ENCODE assay signal across 1 cellular context in genomic region chr15:59199775-59200465, GRCh38.
A peak's percentile ranks its signal among the peaks of the same experiment; 100 is the strongest.
TF ChIP-seq lines count a peak whose summit lies in the region.

No MANE protein-coding gene starts in this region.

TF ChIP-seq in IMR-90, 13 proteins besides CTCF, POLR2A, EP300 and RAD21 (continued from another document):
- no peak for TF ChIP-seq USF2 (IDR thresholded peaks at IDR 0.05; ENCODE audit: low read depth, low read length)
- TF ChIP-seq MAFK (IDR thresholded peaks at IDR 0.05; ENCODE audit: low read depth, low read length), result no peak
- no peak for TF ChIP-seq MXI1 (IDR thresholded peaks at IDR 0.05; ENCODE audit: borderline replicate concordance, low read depth, low read length)
- TF ChIP-seq CEBPB (IDR thresholded peaks at IDR 0.05; ENCODE audit: low read depth, low read length), result no peak
- TF ChIP-seq BHLHE40 (IDR thresholded peaks at IDR 0.05; ENCODE audit: low read depth, low read length), result peak; percentile 16; the same call in 1 of the 2 replicates
- peak; percentile 65 for TF ChIP-seq FOS (IDR thresholded peaks at IDR 0.05; ENCODE audit: low read depth, low read length)
- no peak for TF ChIP-seq ELK1 (IDR thresholded peaks at IDR 0.05; ENCODE audit: borderline replicate concordance, low read depth, low read length)
- no peak for TF ChIP-seq CHD1 (IDR thresholded peaks at IDR 0.05; ENCODE audit: low read depth, low read length)
- TF ChIP-seq RFX5 (IDR thresholded peaks at IDR 0.05; ENCODE audit: low read depth, low read length), result no peak
- TF ChIP-seq MAZ (IDR thresholded peaks at IDR 0.05; ENCODE audit: borderline replicate concordance, low read depth, low read length), result no peak
